In genomic region chr10:133224076-133224475, GRCh38 we compare ENCODE assay signal across 34 cellular contexts. TPM values are rescaled to one million over a fixed set of nuclear protein-coding genes. Genes with fewer than 3 reads are reported as not detected.
"Had no signal": no experiment of that assay in that cellular context is flagged by ENCODE, and none has a peak within 500 bp of the region (broad histone marks: within the 10 kb centered on the region; RNA-seq: fewer than 3 reads in every experiment).

No MANE protein-coding gene starts in this region.

- DNase-seq: naive thymus-derived CD4-positive, alpha-beta T cell; natural killer cell; occipital lobe; pancreas; retina; spleen; stimulated activated CD4-positive, alpha-beta T cell treated with anti-CD3 and anti-CD28 coated beads, Interleukin-12 subunit alpha, Interleukin-12 subunit beta, amount 100 ng/mL, for 4 hours; stimulated activated CD4-positive, alpha-beta T cell treated with anti-CD3 and anti-CD28 coated beads, Interleukin-1b, Interleukin-23, amount 100 ng/mL, for 48 hours; stimulated activated CD4-positive, alpha-beta T cell treated with anti-CD3 and anti-CD28 coated beads, Interleukin-4, amount 100 ng/mL, for 1 hour; stimulated activated CD4-positive, alpha-beta T cell treated with anti-CD3 and anti-CD28 coated beads, Interleukin-4, amount 100 ng/mL, for 4 hours; stimulated activated CD8-positive, alpha-beta memory T cell treated with anti-CD3 and anti-CD28 coated beads, Interleukin-4, amount 100 ng/mL, for 48 hours; stimulated activated naive CD4-positive, alpha-beta T cell; stimulated activated naive CD8-positive, alpha-beta T cell treated with anti-CD3 and anti-CD28 coated beads, Interleukin-15, amount 100 ng/mL, for 72 hours; stimulated activated naive CD8-positive, alpha-beta T cell treated with anti-CD3 and anti-CD28 coated beads, Interleukin-15, Interleukin-2, amounts not matched to agents 100 U/mL and 50 U/mL, for 24 hours; substantia nigra; testis; tibial artery; transverse colon; upper lobe of right lung had no signal

- H3K9me3 ChIP-seq: pancreas, prostate gland, right atrium auricular region, spleen, suprapubic skin, testis, tibial artery, transverse colon, upper lobe of right lung, uterus had no signal

- H3K4me3 Mint-ChIP-seq: naive thymus-derived CD4-positive, alpha-beta T cell; natural killer cell; neural crest cell; stimulated activated memory B cell treated with anti-CD40 and anti-IgM and Interleukin-4, amounts not matched to agents 10 μg/mL and 1 μg/mL and 100 μg/mL, for 72 hours; stimulated activated naive CD8-positive, alpha-beta T cell treated with anti-CD3 and anti-CD28 coated beads, Interleukin-15, amount 100 ng/mL, for 72 hours; type B pancreatic cell had no signal

- H3K4me1 ChIP-seq: pancreas, prostate gland, right atrium auricular region, suprapubic skin, tibial artery, transverse colon, upper lobe of right lung, uterus had no signal

- H3K27ac Mint-ChIP-seq: naive thymus-derived CD4-positive, alpha-beta T cell; natural killer cell; stimulated activated memory B cell treated with anti-CD40 and anti-IgM and Interleukin-4, amounts not matched to agents 10 μg/mL and 1 μg/mL and 100 μg/mL, for 72 hours; stimulated activated naive CD8-positive, alpha-beta T cell treated with anti-CD3 and anti-CD28 coated beads, Interleukin-15, amount 100 ng/mL, for 72 hours; type B pancreatic cell had no signal

- H3K27ac ChIP-seq: pancreas, prostate gland, right atrium auricular region, skin epidermis, spleen, suprapubic skin, testis, tibial artery, transverse colon, upper lobe of right lung had no signal

- H3K36me3 ChIP-seq: pancreas, prostate gland, right atrium auricular region, spleen, suprapubic skin, tibial artery, transverse colon, upper lobe of right lung, uterus had no signal

- H3K4me3 ChIP-seq: pancreas, prostate gland, skin epidermis, smooth muscle cell, suprapubic skin, tibial artery, transverse colon, upper lobe of right lung had no signal

- H3K4me2 ChIP-seq: smooth muscle cell had no signal

- H3K36me3 Mint-ChIP-seq: naive thymus-derived CD4-positive, alpha-beta T cell; natural killer cell; stimulated activated memory B cell treated with anti-CD40 and anti-IgM and Interleukin-4, amounts not matched to agents 10 μg/mL and 1 μg/mL and 100 μg/mL, for 72 hours; type B pancreatic cell had no signal

- H3K27me3 ChIP-seq: testis had no signal

- H3K9me3 Mint-ChIP-seq: natural killer cell; nephron; neural crest cell; stimulated activated memory B cell treated with anti-CD40 and anti-IgM and Interleukin-4, amounts not matched to agents 10 μg/mL and 1 μg/mL and 100 μg/mL, for 72 hours; stimulated activated naive CD8-positive, alpha-beta T cell treated with anti-CD3 and anti-CD28 coated beads, Interleukin-15, amount 100 ng/mL, for 72 hours; type B pancreatic cell had no signal

RNA-seq across cellular contexts. Expression of gene UTF1, which starts 5.9 kb away (rescaled TPM):
- total RNA-seq: neural crest cell, occipital lobe, osteocyte, pancreas, posterior vena cava, pulmonary artery endothelial cell, right atrium auricular region, sciatic nerve, smooth muscle cell, suprapubic skin, transverse colon, upper lobe of right lung, urinary bladder, uterus had no signal
- polyA plus RNA-seq: naive thymus-derived CD4-positive, alpha-beta T cell; pancreas; smooth muscle cell; urinary bladder had no signal

RNA-seq across cellular contexts. Expression of gene VENTX, which starts 13.6 kb away (rescaled TPM):
- total RNA-seq: neural crest cell, occipital lobe, osteocyte, pulmonary artery endothelial cell, smooth muscle cell, urinary bladder had no signal
- polyA plus RNA-seq: naive thymus-derived CD4-positive, alpha-beta T cell; smooth muscle cell had no signal
